8 cellular contexts compared by ENCODE assay signal in genomic region chr15:31867536-31868442, GRCh38. TPM values are rescaled to one million over a fixed set of nuclear protein-coding genes. Genes with fewer than 3 reads are reported as not detected.
DNase-seq lines count a peak whose midpoint lies in the region; ATAC-seq, FAIRE-seq and TF ChIP-seq lines count a peak whose summit lies in the region.

No MANE protein-coding gene starts in this region.

- no peak for DNase-seq in D721Med (ENCODE audit: insufficient read length, low spot score)
- peak; percentile 22 for DNase-seq in RCC 7860 (ENCODE audit: low spot score)
- peak; percentile 87 for DNase-seq in activated effector memory CD4-positive, alpha-beta T cell treated with anti-CD3 and anti-CD28 coated beads, Interleukin-2, amount 50 U/mL, for 16 hours
- peak; percentile 50 for DNase-seq in germinal center (ENCODE audit: low spot score)
- peak; percentile 82 for DNase-seq in pons (ENCODE audit: low spot score)

- peak; percentile 55 for FAIRE-seq in D721Med (lab: Jason Lieb, UNC)
- no peak for FAIRE-seq in RCC 7860 (lab: Jason Lieb, UNC)

- no peak for ATAC-seq in HG02571 (IDR thresholded peaks at IDR 0.05; ENCODE audit: unreplicated experiment)
- no peak for ATAC-seq in GM21390 (IDR thresholded peaks at IDR 0.05; ENCODE audit: unreplicated experiment)

- H3K4me1 Mint-ChIP-seq in IgD-negative memory B cell = peaks cover 5 to 16% (median 9%) of the 10 kb centered on the region in 3 donors

- H3K36me3 Mint-ChIP-seq in IgD-negative memory B cell = no peaks in the 10 kb centered on the region

- peaks cover 0 to 6% (median 3%) of the 10 kb centered on the region in 3 donors for H3K9me3 Mint-ChIP-seq in IgD-negative memory B cell

- peak overlapping the region in 3 of 4 donors; percentile 27 to 87 (median 35) for H3K4me3 Mint-ChIP-seq in IgD-negative memory B cell

- H3K27me3 Mint-ChIP-seq in IgD-negative memory B cell = peaks cover 7% of the 10 kb centered on the region

- peak overlapping the region in 1 of 3 donors; percentile 72 for H3K27ac Mint-ChIP-seq in IgD-negative memory B cell

- peak; percentile 91 for TF ChIP-seq CTCF in D721Med (IDR thresholded peaks at IDR 0.05; ENCODE audit: insufficient read depth, missing control alignments)

RNA-seq across cellular contexts. Expression of gene OTUD7A, which starts 2.7 kb away (rescaled TPM):
- polyA plus RNA-seq in IgD-negative memory B cell = not detected
